ENCODE assay signal across 17 cellular contexts in the genomic region with DNA sequence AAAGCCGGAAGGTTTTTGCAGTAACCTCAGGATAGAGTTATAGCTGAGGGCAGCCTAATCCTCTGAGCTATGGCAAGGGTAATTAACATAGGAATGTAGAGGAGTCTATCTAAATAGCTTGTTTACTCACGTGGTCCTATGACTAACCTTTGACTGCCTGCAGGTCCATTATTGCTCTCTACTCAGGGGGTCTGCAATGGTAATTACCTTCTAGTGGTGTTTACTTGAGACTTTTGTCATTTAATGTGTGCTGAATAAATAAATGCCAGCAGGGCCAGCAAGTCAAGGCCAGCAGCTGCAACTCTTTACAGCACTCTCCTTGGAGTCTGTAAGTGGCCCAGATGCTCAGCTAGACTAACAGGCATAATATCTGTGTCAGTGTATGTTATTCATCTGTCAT.
DNase-seq lines count a peak whose midpoint lies in the region; ATAC-seq and TF ChIP-seq lines count a peak whose summit lies in the region.
"Had no signal": no experiment of that assay in that cellular context is flagged by ENCODE, and none has a peak within 500 bp of the region (broad histone marks: within the 10 kb centered on the region; RNA-seq: fewer than 3 reads in every experiment).

No MANE protein-coding gene starts in this region.

- H2BK120ac ChIP-seq in mesendoderm (ENCODE audit: low read depth, low read length), result no peak overlapping the region

- H3K4me3 Mint-ChIP-seq in GM23338 (no peak overlapping the region), WTC11 (no peak overlapping the region), Caco-2 (ENCODE audit: unreplicated experiment) (no peak overlapping the region), CD14-positive monocyte (no peak overlapping the region)
- H3K4me3 Mint-ChIP-seq: CD4-positive, alpha-beta T cell; HFFc6 had no signal

- H3K4me1 ChIP-seq in GM23338 (ENCODE audit: insufficient read depth) (no peaks in the 10 kb centered on the region), mesendoderm (ENCODE audit: control insufficient read depth, low read depth, low read length) (no peaks in the 10 kb centered on the region), Caco-2 (no peaks in the 10 kb centered on the region)

- no peaks in the 10 kb centered on the region for H3K9me2 ChIP-seq in GM23338 (ENCODE audit: insufficient read depth)

- no peak overlapping the region for H3K9ac ChIP-seq in mesendoderm (ENCODE audit: low read length)
- H3K9ac ChIP-seq: KMS-11 had no signal

- WGBS in mesendoderm (ENCODE audit: extremely low coverage, insufficient coverage, low lambda C conversion rate), result no CpG with 5 or more reads among the region's 2 CpGs

- DNase-seq in GM23338 (ENCODE audit: low spot score) (peak; percentile 83), HEK293T (ENCODE audit: extremely low spot score) (peak; percentile 6), WTC11 (ENCODE audit: low spot score) (no peak), mesendoderm (peak; percentile 93), foreskin fibroblast (no peak), Caco-2 (no peak), CD14-positive monocyte (ENCODE audit: low spot score) (no peak)
- DNase-seq: CD4-positive, alpha-beta T cell; HFFc6; MG63; NCI-H1436; NCI-H2081 treated with DMSO at 0.1 percent for 48 hours; NCI-H226; NCI-H526; PC-9 had no signal

- H3K27ac Mint-ChIP-seq in GM23338 (no peak overlapping the region), WTC11 (no peak overlapping the region), Caco-2 (ENCODE audit: unreplicated experiment) (no peak overlapping the region), CD14-positive monocyte (no peak overlapping the region)
- H3K27ac Mint-ChIP-seq: CD4-positive, alpha-beta T cell; HFFc6 had no signal

- no peaks in the 10 kb centered on the region for H3K79me2 ChIP-seq in GM23338 (replicated peaks; ENCODE audit: insufficient read depth)
- no peaks in the 10 kb centered on the region for H3K79me2 ChIP-seq in mesendoderm (ENCODE audit: control insufficient read depth, insufficient read depth, low read length)

- H3K4me1 Mint-ChIP-seq in GM23338, result peaks cover 3% of the 10 kb centered on the region; the same call in 2 of the 3 replicates
- no peaks in the 10 kb centered on the region for H3K4me1 Mint-ChIP-seq in WTC11
- no peaks in the 10 kb centered on the region for H3K4me1 Mint-ChIP-seq in Caco-2 (ENCODE audit: low read depth, unreplicated experiment)
- no peaks in the 10 kb centered on the region for H3K4me1 Mint-ChIP-seq in CD14-positive monocyte

- H3K9me3 Mint-ChIP-seq in GM23338, result peaks cover 2% of the 10 kb centered on the region; the same call in 2 of the 3 replicates
- peaks cover 49% of the 10 kb centered on the region for H3K9me3 Mint-ChIP-seq in WTC11
- H3K9me3 Mint-ChIP-seq in Caco-2 (ENCODE audit: unreplicated experiment), result no peaks in the 10 kb centered on the region
- H3K9me3 Mint-ChIP-seq in CD14-positive monocyte, result peaks cover 0 to 7% (median 2%) of the 10 kb centered on the region in 7 donors
- H3K9me3 Mint-ChIP-seq: CD4-positive, alpha-beta T cell had no signal

- no peak overlapping the region for H2AK5ac ChIP-seq in mesendoderm (ENCODE audit: low read length)

- no peak overlapping the region for H2AFZ ChIP-seq in GM23338
- H2AFZ ChIP-seq: PC-9 had no signal

- no peak overlapping the region for H2BK15ac ChIP-seq in mesendoderm (replicated peaks; ENCODE audit: low read depth)

- H4K8ac ChIP-seq in mesendoderm (ENCODE audit: low read depth, low read length), result no peak overlapping the region

- H3K36me3 Mint-ChIP-seq in GM23338 (ENCODE audit: low read depth), result no peaks in the 10 kb centered on the region
- peaks cover 20% of the 10 kb centered on the region for H3K36me3 Mint-ChIP-seq in WTC11
- no peaks in the 10 kb centered on the region for H3K36me3 Mint-ChIP-seq in Caco-2 (ENCODE audit: insufficient read depth, unreplicated experiment)
- no peaks in the 10 kb centered on the region for H3K36me3 Mint-ChIP-seq in CD14-positive monocyte

- H3K4me2 ChIP-seq in GM23338 (no peak overlapping the region), mesendoderm (ENCODE audit: low read length) (no peak overlapping the region)
- H3K4me2 ChIP-seq: KMS-11, PC-9 had no signal

- no peak overlapping the region for H3K4ac ChIP-seq in mesendoderm (ENCODE audit: low read depth, low read length)

- CTCF ChIA-PET in HEK293T (lab: Yijun Ruan, JAX), result no interaction called here
- CTCF ChIA-PET in WTC11 (lab: Charles Lee), result no interaction called here
- CTCF ChIA-PET in Caco-2 (lab: Charles Lee), result no interaction called here

- H3F3A ChIP-seq in GM23338 (replicated peaks; ENCODE audit: low read depth), result no peaks in the 10 kb centered on the region

- H2BK5ac ChIP-seq in mesendoderm (ENCODE audit: low read length), result no peak overlapping the region

- H3K18ac ChIP-seq in mesendoderm (ENCODE audit: low read length), result no peak overlapping the region

- no peaks in the 10 kb centered on the region for H3K9me3 ChIP-seq in Caco-2
- H3K9me3 ChIP-seq: MG63 had no signal

- ATAC-seq in GM23338, result peak; percentile 98
- peak; percentile 51; the same call in 1 of the 2 replicates for ATAC-seq in WTC11
- ATAC-seq: HepG2 had no signal

- H3K36me3 ChIP-seq in GM23338 (ENCODE audit: insufficient read depth), result no peaks in the 10 kb centered on the region
- H3K36me3 ChIP-seq in mesendoderm (ENCODE audit: control insufficient read depth, insufficient read depth, low read length), result no peaks in the 10 kb centered on the region
- no peaks in the 10 kb centered on the region for H3K36me3 ChIP-seq in Caco-2 (ENCODE audit: control insufficient read depth, insufficient read depth, low read length)
- H3K36me3 ChIP-seq: MG63 had no signal

- no TSS peak for BruUV-seq in Caco-2 (replicated peaks; lab: Mats Ljungman, UMichigan)

- H3K79me1 ChIP-seq in mesendoderm (ENCODE audit: low read length), result no peaks in the 10 kb centered on the region

- H4K20me1 ChIP-seq in GM23338 (replicated peaks; ENCODE audit: insufficient read depth), result peaks cover 6% of the 10 kb centered on the region; the same call in 1 of the 2 replicates

- H4K5ac ChIP-seq in mesendoderm (ENCODE audit: low read length), result no peak overlapping the region

- H3K27ac ChIP-seq in GM23338 (ENCODE audit: low read depth) (no peak overlapping the region), mesendoderm (ENCODE audit: low read depth, low read length) (no peak overlapping the region)
- H3K27ac ChIP-seq: KMS-11, PC-9 had no signal

- TF ChIP-seq CTCF in GM23338 (conservative IDR thresholded peaks at IDR 0.05; ENCODE audit: low read depth in 2 of 2) (no peak), WTC11 (IDR thresholded peaks at IDR 0.05) (no peak), foreskin fibroblast (IDR thresholded peaks at IDR 0.05; ENCODE audit: low read depth, low read length) (no peak), Caco-2 (IDR thresholded peaks at IDR 0.05; ENCODE audit: insufficient read depth in 1 of 2, low read depth in 1 of 2, low read length in 1 of 2, severe bottlenecking in 1 of 2, unreplicated experiment in 1 of 2) (no peak), CD14-positive monocyte (IDR thresholded peaks at IDR 0.05) (no peak)

- H3K27me3 Mint-ChIP-seq in GM23338 (ENCODE audit: insufficient read depth, low read depth, poor library complexity), result peaks cover 93% of the 10 kb centered on the region
- H3K27me3 Mint-ChIP-seq in WTC11 (ENCODE audit: low read depth), result peaks cover 85% of the 10 kb centered on the region
- no peaks in the 10 kb centered on the region for H3K27me3 Mint-ChIP-seq in Caco-2 (ENCODE audit: insufficient read depth, unreplicated experiment)
- H3K27me3 Mint-ChIP-seq in CD14-positive monocyte (ENCODE audit: low read depth in 3 of 3), result peaks cover 1 to 2% (median 2%) of the 10 kb centered on the region in 3 donors
- H3K27me3 Mint-ChIP-seq: CD4-positive, alpha-beta T cell had no signal

- H3K27me3 ChIP-seq in GM23338 (ENCODE audit: insufficient read depth) (peaks cover 96% of the 10 kb centered on the region), mesendoderm (ENCODE audit: insufficient read depth, low read length, poor library complexity) (peaks cover 3% of the 10 kb centered on the region), Caco-2 (replicated peaks; ENCODE audit: control insufficient read depth, insufficient read depth, low read length) (no peaks in the 10 kb centered on the region)
- H3K27me3 ChIP-seq: MG63 had no signal

- no peak overlapping the region for H3K23ac ChIP-seq in mesendoderm (ENCODE audit: low read length)

- H3K56ac ChIP-seq in mesendoderm (ENCODE audit: low read length), result no peak overlapping the region

- intact Hi-C loops in Caco-2 (cut with micrococcal nuclease; ENCODE audit: unreplicated experiment) (no loop called here), CD14-positive monocyte (cut with micrococcal nuclease) (no loop called here)

- POLR2A ChIA-PET in HEK293T (lab: Yijun Ruan, JAX), result no interaction called here
- POLR2A ChIA-PET in WTC11 (lab: Charles Lee), result no interaction called here
- POLR2A ChIA-PET in Caco-2 (lab: Charles Lee), result no interaction called here

- H3K4me3 ChIP-seq in GM23338 (no peak overlapping the region), mesendoderm (ENCODE audit: low read length) (no peak overlapping the region), foreskin fibroblast (ENCODE audit: low read depth in 1 of 2, low read length in 2 of 2) (no peak overlapping the region), Caco-2 (ENCODE audit: low read depth, low read length) (no peak overlapping the region)
- H3K4me3 ChIP-seq: MG63, PC-9 had no signal

TF ChIP-seq in GM23338, 12 proteins besides CTCF, POLR2A, EP300 and RAD21 (continues in another document):
- TF ChIP-seq POLR2AphosphoS5 (IDR thresholded peaks at IDR 0.05; ENCODE audit: low read depth) (peak; percentile 66), EZH2 (IDR thresholded peaks at IDR 0.05; ENCODE audit: low read depth, unreplicated experiment) (no peak), ZNF331 (CRISPR knock-in tag; IDR thresholded peaks at IDR 0.05; ENCODE audit: low read depth) (no peak)

TF ChIP-seq in HEK293T, 16 proteins besides CTCF, POLR2A, EP300 and RAD21 (continues in another document):
- TF ChIP-seq CTBP1 (IDR thresholded peaks at IDR 0.05; ENCODE audit: borderline replicate concordance), result no peak
- TF ChIP-seq ELF4 (IDR thresholded peaks at IDR 0.05), result no peak
- TF ChIP-seq SUZ12 (IDR thresholded peaks at IDR 0.05), result no peak
- no peak for TF ChIP-seq ARNT (IDR thresholded peaks at IDR 0.05)
- no peak for TF ChIP-seq NFRKB (IDR thresholded peaks at IDR 0.05)
- no peak for TF ChIP-seq LEF1 (IDR thresholded peaks at IDR 0.05; ENCODE audit: borderline replicate concordance)
- TF ChIP-seq SP1 (IDR thresholded peaks at IDR 0.05), result no peak
- TF ChIP-seq L3MBTL2 (conservative IDR thresholded peaks at IDR 0.05), result no peak

TF ChIP-seq in WTC11, 78 proteins besides CTCF, POLR2A, EP300 and RAD21:
- TF ChIP-seq IRF1 (CRISPR knock-in tag; IDR thresholded peaks at IDR 0.05) (no peak), PRRX2 (CRISPR knock-in tag; IDR thresholded peaks at IDR 0.05) (no peak)
TF ChIP-seq in WTC11: peak in this region for 0.

Comparison
In these comparisons a context has a peak if more than half of its experiments do, and no peak if none do; other contexts are left out.
1. DNase-seq: peak in GM23338 (single experiment), HEK293T (single experiment) and mesendoderm (single experiment); none in WTC11 (single experiment), foreskin fibroblast (0 of 2), Caco-2 (0 of 2) and CD14-positive monocyte (single experiment).